In the genomic region with DNA sequence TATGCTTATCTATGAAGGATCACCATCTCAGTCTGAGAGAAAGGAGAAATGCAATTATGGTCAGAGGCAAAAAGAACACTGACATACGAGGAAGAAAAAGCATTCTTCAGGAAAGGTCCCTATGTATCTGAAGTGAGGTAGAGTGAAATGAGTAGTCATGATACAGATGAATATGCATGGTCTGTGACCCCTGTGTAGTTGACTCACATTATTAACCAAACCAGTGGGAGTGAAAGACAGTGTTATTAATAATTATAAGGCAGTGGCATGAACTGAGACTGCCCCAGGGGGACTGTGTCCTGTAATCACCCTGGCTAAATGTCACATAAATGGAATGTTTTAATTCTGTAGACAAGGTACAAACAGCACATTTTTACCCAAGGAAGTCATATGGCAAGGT, we compare ENCODE assay signal across 22 cellular contexts.
A peak's percentile ranks its signal among the peaks of the same experiment; 100 is the strongest.
DNase-seq lines count a peak whose midpoint lies in the region; ATAC-seq and TF ChIP-seq lines count a peak whose summit lies in the region.
"Had no signal": no experiment of that assay in that cellular context is flagged by ENCODE, and none has a peak within 500 bp of the region (broad histone marks: within the 10 kb centered on the region; RNA-seq: fewer than 3 reads in every experiment).

No MANE protein-coding gene starts in this region.

- H3K9me3 ChIP-seq in breast epithelium = peaks cover 0 to 2% of the 10 kb centered on the region in 2 donors
- H3K9me3 ChIP-seq: thoracic aorta had no signal

- TF ChIP-seq CTCF in breast epithelium (IDR thresholded peaks at IDR 0.05) = no peak

- DNase-seq in renal cortical epithelial cell (ENCODE audit: low read depth) = peak; percentile 82
- no peak for DNase-seq in NCI-H774 (lab: John Stamatoyannopoulos, UW)
- no peak for DNase-seq in NCI-H748 (lab: John Stamatoyannopoulos, UW; ENCODE audit: unreplicated experiment)
- no peak for DNase-seq in breast epithelium (ENCODE audit: low spot score in 2 of 2)
- DNase-seq: activated CD4-positive, alpha-beta T cell treated with anti-CD3 and anti-CD28 coated beads, Interleukin-2, amount 50 U/mL, for 48 hours; activated naive CD4-positive, alpha-beta T cell; CD4-positive, CD25-positive, alpha-beta regulatory T cell; DMS 273 treated with DMSO at 0.1 percent for 48 hours; GM23248; head of caudate nucleus; midbrain; NCI-H1092 treated with DMSO at 0.1 percent for 48 hours; NCI-H2029 treated with DMSO at 0.1 percent for 48 hours; NCI-H510A had no signal

- no peaks in the 10 kb centered on the region for H3K36me3 ChIP-seq in breast epithelium
- H3K36me3 ChIP-seq: thoracic aorta had no signal

- H3K27ac ChIP-seq in breast epithelium = no peak overlapping the region
- H3K27ac ChIP-seq: GM23248, SK-N-MC, thoracic aorta had no signal

- H3K4me1 ChIP-seq in breast epithelium = no peaks in the 10 kb centered on the region

- H3K4me3 ChIP-seq in breast epithelium = no peak overlapping the region
- H3K4me3 ChIP-seq: GM23248, SK-N-MC, thoracic aorta had no signal

- intact Hi-C loops in breast epithelium (cut with DNase I; ENCODE audit: low total_unique reads) = no loop called here

- no peaks in the 10 kb centered on the region for H3K27me3 ChIP-seq in breast epithelium

- no peak for TF ChIP-seq POLR2A in breast epithelium (IDR thresholded peaks at IDR 0.05)

- ATAC-seq in GM18907 (IDR thresholded peaks at IDR 0.05; ENCODE audit: unreplicated experiment) (peak; percentile 82), HG02759 (IDR thresholded peaks at IDR 0.05; ENCODE audit: unreplicated experiment) (peak; percentile 86), HG03196 (IDR thresholded peaks at IDR 0.05; ENCODE audit: unreplicated experiment) (peak; percentile 84)
- ATAC-seq: left lobe of liver, sciatic nerve, WTC11 had no signal
